Comparison of ENCODE assay signal across 21 cellular contexts in genomic region chr13:113912596-113912995, GRCh38. TPM values are rescaled to one million over a fixed set of nuclear protein-coding genes. Genes with fewer than 3 reads are reported as not detected.
DNase-seq lines count a peak whose midpoint lies in the region; ATAC-seq, FAIRE-seq and TF ChIP-seq lines count a peak whose summit lies in the region.
"Had no signal": no experiment of that assay in that cellular context is flagged by ENCODE, and none has a peak within 500 bp of the region (broad histone marks: within the 10 kb centered on the region; RNA-seq: fewer than 3 reads in every experiment).

No MANE protein-coding gene starts in this region.

- BruUV-seq in MCF 10A (replicated peaks; lab: Mats Ljungman, UMichigan) = no TSS peak
- no TSS peak for BruUV-seq in mammary epithelial cell (replicated peaks; lab: Mats Ljungman, UMichigan)

- FAIRE-seq in astrocyte (lab: Jason Lieb, UNC) = no peak
- FAIRE-seq: D721Med had no signal

- dilution Hi-C loops in mammary epithelial cell (cut with HindIII; ENCODE audit: low sequenced_read_pairs) = no loop called here

- H3K27me3 ChIP-seq in mammary epithelial cell (ENCODE audit: insufficient read depth, low read length) = no peaks in the 10 kb centered on the region
- no peaks in the 10 kb centered on the region for H3K27me3 ChIP-seq in astrocyte (ENCODE audit: insufficient read depth, low read length)
- peaks cover 0 to 8% (median 6%) of the 10 kb centered on the region in 3 donors for H3K27me3 ChIP-seq in psoas muscle (ENCODE audit: insufficient read depth in 3 of 3, low read length in 2 of 3)
- H3K27me3 ChIP-seq: MG63 had no signal

- H3K4me2 ChIP-seq in mammary epithelial cell (ENCODE audit: insufficient read depth, low read depth, low read length) = no peak overlapping the region
- H3K4me2 ChIP-seq in astrocyte (ENCODE audit: low read length) = no peak overlapping the region
- H3K4me2 ChIP-seq: KMS-11 had no signal

- H3K36me3 ChIP-seq in mammary epithelial cell (ENCODE audit: insufficient read depth, low read length) (no peaks in the 10 kb centered on the region), astrocyte (ENCODE audit: insufficient read depth, low read length) (no peaks in the 10 kb centered on the region), psoas muscle (ENCODE audit: insufficient read depth in 1 of 2, low read depth in 1 of 2) (no peaks in the 10 kb centered on the region)

- WGBS in mammary epithelial cell (ENCODE audit: low coverage, missing lambda C conversion rate) = 87% methylated on average over 3 of the region's 3 CpGs
- 54 to 68% (median 64%) methylated on average over 3 of the region's 3 CpGs for WGBS in psoas muscle, 3 donors

- no peak overlapping the region for H3K27ac ChIP-seq in mammary epithelial cell (ENCODE audit: insufficient read depth, low read depth, low read length)
- H3K27ac ChIP-seq in astrocyte (ENCODE audit: low read depth, low read length) = no peak overlapping the region
- H3K27ac ChIP-seq in psoas muscle = no peak overlapping the region
- H3K27ac ChIP-seq: KMS-11, RWPE1 had no signal

- H3K4me3 ChIP-seq in mammary epithelial cell (replicated peaks in 1 of 3; ENCODE audit: insufficient read depth in 1 of 3, low read depth in 2 of 3, low read length in 3 of 3) (no peak overlapping the region), astrocyte (ENCODE audit: insufficient read depth, low read depth, low read length) (no peak overlapping the region), psoas muscle (no peak overlapping the region)
- H3K4me3 ChIP-seq: MG63 had no signal

- H4K20me1 ChIP-seq in mammary epithelial cell (ENCODE audit: insufficient read depth, low read length) = no peaks in the 10 kb centered on the region
- H4K20me1 ChIP-seq in astrocyte (ENCODE audit: insufficient read depth, low read length) = no peaks in the 10 kb centered on the region

- H3K4me3 Mint-ChIP-seq in MCF 10A (ENCODE audit: unreplicated experiment) = no peak overlapping the region
- H3K4me3 Mint-ChIP-seq in astrocyte (ENCODE audit: unreplicated experiment) = peak overlapping the region; percentile 3
- H3K4me3 Mint-ChIP-seq in stimulated activated naive B cell treated with anti-CD40 and anti-IgM and Interleukin-4, amounts not matched to agents 10 μg/mL and 1 μg/mL and 100 μg/mL, for 72 hours = peak overlapping the region in 1 of 2 donors; percentile 18
- H3K4me3 Mint-ChIP-seq: CD8-positive, alpha-beta memory T cell had no signal

- H3K9me3 ChIP-seq in mammary epithelial cell (replicated peaks; ENCODE audit: insufficient read depth, low read length) (peaks cover 21% of the 10 kb centered on the region), astrocyte (ENCODE audit: insufficient read depth, low read depth, low read length) (no peaks in the 10 kb centered on the region), psoas muscle (no peaks in the 10 kb centered on the region)

- H3K27ac Mint-ChIP-seq in MCF 10A (ENCODE audit: low read depth, unreplicated experiment) (peak overlapping the region; percentile 32), astrocyte (ENCODE audit: unreplicated experiment) (peak overlapping the region; percentile 51)
- H3K27ac Mint-ChIP-seq in stimulated activated naive B cell treated with anti-CD40 and anti-IgM and Interleukin-4, amounts not matched to agents 10 μg/mL and 1 μg/mL and 100 μg/mL, for 72 hours = peak overlapping the region; percentile 28
- H3K27ac Mint-ChIP-seq: CD8-positive, alpha-beta memory T cell had no signal

- H2AFZ ChIP-seq in mammary epithelial cell (ENCODE audit: low read depth, low read length) (no peak overlapping the region), astrocyte (ENCODE audit: low read depth, low read length) (no peak overlapping the region)

- in situ Hi-C loops in mammary epithelial cell (cut with MboI; ENCODE audit: low sequenced_read_pairs in 2 of 2) = loop anchor here in 1 of 2 donors (5.0 kb wide), 1 partner anchor 50 kb away; the partner anchor contains the start of gene GAS6

- H3K36me3 Mint-ChIP-seq in MCF 10A (ENCODE audit: insufficient read depth, unreplicated experiment) = peaks cover 10% of the 10 kb centered on the region
- peaks cover 2% of the 10 kb centered on the region for H3K36me3 Mint-ChIP-seq in astrocyte (ENCODE audit: low read depth, unreplicated experiment)
- H3K36me3 Mint-ChIP-seq in stimulated activated naive B cell treated with anti-CD40 and anti-IgM and Interleukin-4, amounts not matched to agents 10 μg/mL and 1 μg/mL and 100 μg/mL, for 72 hours = peaks cover 0 to 7% of the 10 kb centered on the region in 2 donors

- H3K4me1 ChIP-seq in mammary epithelial cell (ENCODE audit: insufficient read depth, low read length) (peaks cover 14% of the 10 kb centered on the region), astrocyte (ENCODE audit: insufficient read depth, low read length) (peaks cover 22% of the 10 kb centered on the region), psoas muscle (no peaks in the 10 kb centered on the region)

- intact Hi-C loops in MCF 10A (cut with micrococcal nuclease) (no loop called here), mammary epithelial cell (cut with micrococcal nuclease) (no loop called here), psoas muscle (cut with DNase I) (no loop called here)

- H3K27me3 Mint-ChIP-seq in MCF 10A (ENCODE audit: insufficient read depth, unreplicated experiment) = no peaks in the 10 kb centered on the region
- no peaks in the 10 kb centered on the region for H3K27me3 Mint-ChIP-seq in astrocyte (ENCODE audit: low read depth, unreplicated experiment)
- peaks cover 35 to 66% of the 10 kb centered on the region in 2 donors for H3K27me3 Mint-ChIP-seq in stimulated activated naive B cell treated with anti-CD40 and anti-IgM and Interleukin-4, amounts not matched to agents 10 μg/mL and 1 μg/mL and 100 μg/mL, for 72 hours

- POLR2A ChIA-PET in MCF 10A (lab: Yijun Ruan, JAX) = no interaction called here

- H3K9ac ChIP-seq in mammary epithelial cell (ENCODE audit: insufficient read depth, low read length) (no peak overlapping the region), astrocyte (ENCODE audit: low read length) (no peak overlapping the region)
- H3K9ac ChIP-seq: KMS-11 had no signal

- no peak for DNase-seq in MCF 10A (ENCODE audit: unreplicated experiment)
- no peak for DNase-seq in mammary epithelial cell
- peak; percentile 80 for DNase-seq in MV-4-11 (lab: John Stamatoyannopoulos, UW)
- peak; percentile 53 for DNase-seq in astrocyte (ENCODE audit: low read depth)
- DNase-seq in stimulated activated naive B cell treated with anti-CD40 and anti-IgM and Interleukin-4, amounts not matched to agents 10 μg/mL and 1 μg/mL and 100 μg/mL, for 72 hours = no peak
- no peak for DNase-seq in DMS153 treated with DMSO at 0.1 percent for 48 hours (lab: John Stamatoyannopoulos, UW; ENCODE audit: unreplicated experiment)
- DNase-seq in psoas muscle = no peak
- no peak for DNase-seq in DMS79 (lab: John Stamatoyannopoulos, UW)
- DNase-seq: C1 segment of cervical spinal cord; CD8-positive, alpha-beta memory T cell; DND-41; MG63; NCI-H1417 treated with DMSO at 0.1 percent for 48 hours; NCI-H1930; NCI-H226; NCI-H524; NCI-H82; OCI-M1 had no signal

- H3K4me1 Mint-ChIP-seq in MCF 10A (ENCODE audit: insufficient read depth, unreplicated experiment) (peaks cover 10% of the 10 kb centered on the region), astrocyte (ENCODE audit: low read depth, unreplicated experiment) (peaks cover 31% of the 10 kb centered on the region)
- peaks cover 6 to 14% of the 10 kb centered on the region in 2 donors for H3K4me1 Mint-ChIP-seq in stimulated activated naive B cell treated with anti-CD40 and anti-IgM and Interleukin-4, amounts not matched to agents 10 μg/mL and 1 μg/mL and 100 μg/mL, for 72 hours

- ATAC-seq in stimulated activated naive B cell treated with anti-CD40 and anti-IgM and Interleukin-4, amounts not matched to agents 10 μg/mL and 1 μg/mL and 100 μg/mL, for 72 hours (replicated peaks) = peak in 1 of 2 donors; percentile 23
- no peak for ATAC-seq in psoas muscle

- TF ChIP-seq CTCF in MCF 10A (IDR thresholded peaks at IDR 0.05; ENCODE audit: unreplicated experiment) (no peak), mammary epithelial cell (conservative IDR thresholded peaks at IDR 0.05 in 1 of 2, IDR thresholded peaks at IDR 0.05 in 1 of 2; ENCODE audit: extremely low read depth in 1 of 2, insufficient read depth in 1 of 2, low read depth in 1 of 2, low read length in 2 of 2) (no peak), astrocyte (IDR thresholded peaks at IDR 0.05; ENCODE audit: insufficient read depth, low read depth, low read length) (no peak), psoas muscle (IDR thresholded peaks at IDR 0.05) (no peak)

- peaks cover 36% of the 10 kb centered on the region for H3K9me3 Mint-ChIP-seq in MCF 10A (ENCODE audit: unreplicated experiment)
- H3K9me3 Mint-ChIP-seq in astrocyte (ENCODE audit: unreplicated experiment) = peaks cover 6% of the 10 kb centered on the region
- H3K9me3 Mint-ChIP-seq in stimulated activated naive B cell treated with anti-CD40 and anti-IgM and Interleukin-4, amounts not matched to agents 10 μg/mL and 1 μg/mL and 100 μg/mL, for 72 hours = peaks cover 5 to 8% of the 10 kb centered on the region in 2 donors

- H3K79me2 ChIP-seq in mammary epithelial cell (ENCODE audit: insufficient read depth, low read length) (no peaks in the 10 kb centered on the region), astrocyte (ENCODE audit: insufficient read depth, low read length) (no peaks in the 10 kb centered on the region)

- CTCF ChIA-PET in MCF 10A (lab: Yijun Ruan, JAX) (no interaction called here), mammary epithelial cell (lab: Charles Lee; ENCODE audit: low non-redundant PET) (no interaction called here)

RNA-seq across cellular contexts. Expression of gene GAS6, which starts 48.7 kb away (rescaled TPM):
- 58.9 and 92.3 TPM in 2 replicates for total RNA-seq in MCF 10A (2022)
- 100 to 1,000 TPM; 221 to 311 TPM for total RNA-seq in mammary epithelial cell
- 196 TPM for polyA plus RNA-seq in mammary epithelial cell
- 53.3 TPM for polyA minus RNA-seq in mammary epithelial cell
- total RNA-seq in astrocyte = 252 and 287 TPM in 2 replicates
- total RNA-seq in psoas muscle = 100 to 1,000 TPM in 1 of 4 donors, 10 to 100 TPM in 3; 65.5 to 103 (median 75.9) TPM
- polyA plus RNA-seq in psoas muscle = 10 to 100 TPM; 51.6 to 90.9 (median 52.1) TPM

Comparison
In these comparisons a context has a peak if more than half of its experiments do, and no peak if none do; other contexts are left out.
1. DNase-seq: peak in MV-4-11 (single experiment) and astrocyte (single experiment); none in MCF 10A (single experiment), mammary epithelial cell (single experiment), stimulated activated naive B cell treated with anti-CD40 and anti-IgM and Interleukin-4, amounts not matched to agents 10 μg/mL and 1 μg/mL and 100 μg/mL, for 72 hours (single experiment), DMS153 treated with DMSO at 0.1 percent for 48 hours (single experiment), psoas muscle (0 of 2) and DMS79 (single experiment).
2. Peak in every context shown above with its lines, with median percentiles within 50 percentile points of each other: H3K27ac Mint-ChIP-seq.